ENCODE assay signal across 19 cellular contexts in genomic region chr11:84103096-84103495, GRCh38.
A peak's percentile ranks its signal among the peaks of the same experiment; 100 is the strongest.
DNase-seq lines count a peak whose midpoint lies in the region; ATAC-seq and TF ChIP-seq lines count a peak whose summit lies in the region.
"Had no signal": no experiment of that assay in that cellular context is flagged by ENCODE, and none has a peak within 500 bp of the region (broad histone marks: within the 10 kb centered on the region; RNA-seq: fewer than 3 reads in every experiment).

No MANE protein-coding gene starts in this region.

- ATAC-seq in activated T-cell treated with anti-CD3 and anti-CD28 coated beads, Interleukin-2, amount 50 U/mL, for 72 hours (replicated peaks in 1 of 2) = no peak
- ATAC-seq in HG02870 (IDR thresholded peaks at IDR 0.05; ENCODE audit: unreplicated experiment) = no peak
- ATAC-seq: HCT116 had no signal

- peaks cover 6% of the 10 kb centered on the region for H3K9me3 ChIP-seq in left ventricle myocardium inferior (replicated peaks)
- H3K9me3 ChIP-seq: prostate gland, thyroid gland had no signal

- H3K4me1 Mint-ChIP-seq in activated T-cell treated with anti-CD3 and anti-CD28 coated beads, Interleukin-2, amount 50 U/mL, for 72 hours (ENCODE audit: low read depth) = no peaks in the 10 kb centered on the region

- DNase-seq in NCI-H1417 (lab: John Stamatoyannopoulos, UW) = peak; percentile 18 to 54 (median 53)
- DNase-seq in NCI-H1417 treated with DMSO at 0.1 percent for 48 hours (lab: John Stamatoyannopoulos, UW) = no peak
- DNase-seq in middle frontal gyrus (ENCODE audit: extremely low spot score, low spot score) = peak; percentile 46
- DNase-seq in RPMI8226 = no peak
- no peak for DNase-seq in activated T-cell treated with anti-CD3 and anti-CD28 coated beads, Interleukin-2, amount 50 U/mL, for 72 hours
- DNase-seq in left ventricle myocardium inferior = no peak
- DNase-seq: activated CD4-positive, alpha-beta T cell treated with anti-CD3 and anti-CD28 coated beads, Interleukin-2, amount 50 U/mL, for 1 hour; activated naive CD4-positive, alpha-beta T cell treated with anti-CD3 and anti-CD28 coated beads, Interleukin-2, amount 50 U/mL, for 16 hours; activated T-cell treated with anti-CD3 and anti-CD28 coated beads for 4 hours; brain microvascular endothelial cell; foreskin melanocyte; spleen; thyroid gland had no signal

- H3K36me3 Mint-ChIP-seq in activated T-cell treated with anti-CD3 and anti-CD28 coated beads, Interleukin-2, amount 50 U/mL, for 72 hours (ENCODE audit: insufficient read depth in 2 of 2) = no peaks in the 10 kb centered on the region

- no peak overlapping the region for H3K27ac Mint-ChIP-seq in activated T-cell treated with anti-CD3 and anti-CD28 coated beads, Interleukin-2, amount 50 U/mL, for 72 hours

- H3K27me3 ChIP-seq in left ventricle myocardium inferior (ENCODE audit: low read depth) = no peaks in the 10 kb centered on the region
- H3K27me3 ChIP-seq: BLaER1 treated with 17β-estradiol and CSF1 and Interleukin-3, amounts not matched to agents 10 nM and 100 nM; brain microvascular endothelial cell; spleen; thyroid gland had no signal

- H3K27me3 Mint-ChIP-seq in activated T-cell treated with anti-CD3 and anti-CD28 coated beads, Interleukin-2, amount 50 U/mL, for 72 hours (ENCODE audit: low read depth) = no peaks in the 10 kb centered on the region

- TF ChIP-seq CTCF in left ventricle myocardium inferior (IDR thresholded peaks at IDR 0.05; ENCODE audit: borderline replicate concordance) = no peak

- intact Hi-C loops in left ventricle myocardium inferior (cut with micrococcal nuclease) = no loop called here

- H3K9me3 Mint-ChIP-seq in activated T-cell treated with anti-CD3 and anti-CD28 coated beads, Interleukin-2, amount 50 U/mL, for 72 hours = peaks cover 8% of the 10 kb centered on the region in 2 donors

- no peak overlapping the region for H3K4me3 Mint-ChIP-seq in activated T-cell treated with anti-CD3 and anti-CD28 coated beads, Interleukin-2, amount 50 U/mL, for 72 hours

- H3K4me3 ChIP-seq in left ventricle myocardium inferior = no peak overlapping the region
- H3K4me3 ChIP-seq: BLaER1 treated with 17β-estradiol and CSF1 and Interleukin-3, amounts not matched to agents 10 nM and 100 nM; prostate gland; spleen; thyroid gland had no signal

- no peaks in the 10 kb centered on the region for H3K36me3 ChIP-seq in left ventricle myocardium inferior
- H3K36me3 ChIP-seq: BLaER1 treated with 17β-estradiol and CSF1 and Interleukin-3, amounts not matched to agents 10 nM and 100 nM; brain microvascular endothelial cell; prostate gland; spleen; thyroid gland had no signal

- H3K4me1 ChIP-seq in left ventricle myocardium inferior = no peaks in the 10 kb centered on the region
- H3K4me1 ChIP-seq: BLaER1 treated with 17β-estradiol and CSF1 and Interleukin-3, amounts not matched to agents 10 nM and 100 nM; prostate gland; spleen; thyroid gland had no signal

- peak overlapping the region; percentile 71 for H3K27ac ChIP-seq in cingulate gyrus (ENCODE audit: low read depth, low read length)
- H3K27ac ChIP-seq in left ventricle myocardium inferior (replicated peaks) = no peak overlapping the region
- H3K27ac ChIP-seq: BLaER1 treated with 17β-estradiol and CSF1 and Interleukin-3, amounts not matched to agents 10 nM and 100 nM; brain microvascular endothelial cell; KMS-11; prostate gland; spleen; thyroid gland had no signal

Comparison
In these comparisons a context has a peak if more than half of its experiments do, and no peak if none do; other contexts are left out.
1. DNase-seq: peak in NCI-H1417 (3 of 3) and middle frontal gyrus (single experiment); none in NCI-H1417 treated with DMSO at 0.1 percent for 48 hours (single experiment), RPMI8226 (single experiment), activated T-cell treated with anti-CD3 and anti-CD28 coated beads, Interleukin-2, amount 50 U/mL, for 72 hours (0 of 2) and left ventricle myocardium inferior (single experiment).